11 cellular contexts compared by ENCODE assay signal in the genomic region with DNA sequence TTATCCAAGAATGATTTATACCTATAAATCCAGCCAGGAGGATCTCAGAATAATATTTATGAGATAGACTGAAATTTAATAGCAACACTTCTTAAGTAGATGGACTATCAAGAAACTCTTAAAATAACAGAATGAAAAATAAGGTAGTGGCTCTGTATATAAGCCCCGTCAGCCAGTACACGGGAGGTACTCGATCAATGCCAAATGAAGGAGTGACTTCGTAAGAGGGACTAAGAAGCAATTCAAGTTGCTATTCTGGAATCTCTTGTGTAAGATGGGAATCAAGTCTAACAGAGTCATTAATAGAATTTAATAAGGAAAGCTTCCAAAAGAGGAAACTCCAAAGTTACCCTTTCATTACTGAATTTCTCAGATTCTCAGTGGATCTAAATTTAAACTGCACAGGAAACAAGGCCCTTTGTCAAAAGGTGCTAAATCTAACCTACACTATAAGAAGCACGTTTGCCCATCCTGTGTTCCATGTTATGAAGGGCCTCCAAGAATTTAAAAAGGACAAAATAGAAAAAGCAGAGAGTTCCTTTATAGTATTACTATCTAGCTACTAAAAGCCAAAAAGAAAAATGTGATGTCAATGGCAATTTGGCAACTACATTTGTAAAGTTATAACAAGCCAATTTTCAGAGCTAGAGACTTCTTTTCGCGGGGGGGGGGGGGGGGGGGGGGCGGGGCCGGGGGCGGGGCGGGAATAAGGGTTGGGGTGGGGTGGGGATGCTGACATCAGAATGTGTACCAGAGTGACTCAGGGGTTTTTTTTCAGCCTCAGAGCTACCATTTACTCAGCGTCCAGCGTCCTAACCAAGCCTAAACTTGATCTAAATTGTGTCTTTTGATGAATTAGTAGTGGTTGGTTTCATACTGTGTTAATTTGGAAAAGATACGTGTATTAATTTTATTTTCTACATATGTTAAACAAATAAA.
DNase-seq lines count a peak whose midpoint lies in the region; ATAC-seq, FAIRE-seq and TF ChIP-seq lines count a peak whose summit lies in the region.
"Had no signal": no experiment of that assay in that cellular context is flagged by ENCODE, and none has a peak within 500 bp of the region (broad histone marks: within the 10 kb centered on the region; RNA-seq: fewer than 3 reads in every experiment).

No MANE protein-coding gene starts in this region.

- intact Hi-C loops in activated T-helper 2 cell treated with anti-CD3 and anti-CD28 coated beads, Interferon-gamma antibody, Interleukin-2, Interleukin-4, amounts not matched to agents 10 μg/mL and 5 μg/mL and 100 μg/mL, durations not matched to agents 14 hours and 24 hours and 36 hours (cut with micrococcal nuclease) = loop anchor here (5.0 kb wide), 1 partner anchor 33 kb away; no protein-coding TSS in a partner anchor
- intact Hi-C loops in right cardiac atrium (cut with DNase I) = no loop called here

- WGBS in right cardiac atrium = 27% methylated on average over 12 of the region's 14 CpGs

- H3K27me3 ChIP-seq in right cardiac atrium (ENCODE audit: control insufficient read depth, insufficient read depth) = no peaks in the 10 kb centered on the region
- H3K27me3 ChIP-seq: neutrophil had no signal

- no peak overlapping the region for H3K27ac ChIP-seq in right cardiac atrium (ENCODE audit: low read length)
- H3K27ac ChIP-seq: neutrophil had no signal

- no peak overlapping the region for H3K4me3 Mint-ChIP-seq in activated T-helper 2 cell treated with anti-CD3 and anti-CD28 coated beads, Interferon-gamma antibody, Interleukin-2, Interleukin-4, amounts not matched to agents 10 μg/mL and 5 μg/mL and 100 μg/mL, durations not matched to agents 14 hours and 24 hours and 36 hours (ENCODE audit: low read depth)
- H3K4me3 Mint-ChIP-seq: H9 had no signal

- peak overlapping the region; percentile 32 for H3K27ac Mint-ChIP-seq in activated T-helper 2 cell treated with anti-CD3 and anti-CD28 coated beads, Interferon-gamma antibody, Interleukin-2, Interleukin-4, amounts not matched to agents 10 μg/mL and 5 μg/mL and 100 μg/mL, durations not matched to agents 14 hours and 24 hours and 36 hours
- H3K27ac Mint-ChIP-seq: H9 had no signal

- peaks cover 7% of the 10 kb centered on the region for H3K4me1 ChIP-seq in right cardiac atrium (ENCODE audit: control insufficient read depth, insufficient read depth, low read length)

- H3K4me3 ChIP-seq in right cardiac atrium (ENCODE audit: low read length) = no peak overlapping the region

- H3K27me3 Mint-ChIP-seq in activated T-helper 2 cell treated with anti-CD3 and anti-CD28 coated beads, Interferon-gamma antibody, Interleukin-2, Interleukin-4, amounts not matched to agents 10 μg/mL and 5 μg/mL and 100 μg/mL, durations not matched to agents 14 hours and 24 hours and 36 hours (ENCODE audit: low read depth) = no peaks in the 10 kb centered on the region

- ATAC-seq in right cardiac atrium (peak; percentile 63 to 70), GM21381 (IDR thresholded peaks at IDR 0.05; ENCODE audit: unreplicated experiment) (no peak)

- peaks cover 53% of the 10 kb centered on the region for H3K36me3 Mint-ChIP-seq in activated T-helper 2 cell treated with anti-CD3 and anti-CD28 coated beads, Interferon-gamma antibody, Interleukin-2, Interleukin-4, amounts not matched to agents 10 μg/mL and 5 μg/mL and 100 μg/mL, durations not matched to agents 14 hours and 24 hours and 36 hours (ENCODE audit: low read depth)

- H3K9me3 ChIP-seq in right cardiac atrium (ENCODE audit: control insufficient read depth, low read length) = no peaks in the 10 kb centered on the region
- H3K9me3 ChIP-seq: neutrophil had no signal

- in situ Hi-C loops in ACHN (cut with HindIII; ENCODE audit: low pct_ligation_motif_present, low pct_unique_long_range_greater_than_20kb, low sequenced_read_pairs) = no loop called here
- in situ Hi-C loops in G401 (cut with HindIII; ENCODE audit: low sequenced_read_pairs) = no loop called here

- peak; percentile 61 for FAIRE-seq in GM12892 (lab: Jason Lieb, UNC)
- FAIRE-seq: G401.6 had no signal

- H3K4me1 Mint-ChIP-seq in activated T-helper 2 cell treated with anti-CD3 and anti-CD28 coated beads, Interferon-gamma antibody, Interleukin-2, Interleukin-4, amounts not matched to agents 10 μg/mL and 5 μg/mL and 100 μg/mL, durations not matched to agents 14 hours and 24 hours and 36 hours (ENCODE audit: low read depth) = peaks cover 60% of the 10 kb centered on the region
- H3K4me1 Mint-ChIP-seq: H9 had no signal

- DNase-seq in ACHN (peak; percentile 46), GM12892 (ENCODE audit: insufficient read length) (no peak), right cardiac atrium (no peak), NAMALWA (ENCODE audit: low spot score) (no peak), Ammon's horn (ENCODE audit: low spot score) (no peak), G401 (ENCODE audit: low spot score) (no peak)
- DNase-seq in activated T-helper 2 cell treated with anti-CD3 and anti-CD28 coated beads, Interferon-gamma antibody, Interleukin-2, Interleukin-4, amounts not matched to agents 10 μg/mL and 5 μg/mL and 100 μg/mL, durations not matched to agents 14 hours and 24 hours and 36 hours (ENCODE audit: low spot score) = no peak
- DNase-seq: H9 had no signal

- TF ChIP-seq POLR2A in GM12892 (IDR thresholded peaks at IDR 0.05; ENCODE audit: low read depth, low read length) = no peak

- H3K9me3 Mint-ChIP-seq in activated T-helper 2 cell treated with anti-CD3 and anti-CD28 coated beads, Interferon-gamma antibody, Interleukin-2, Interleukin-4, amounts not matched to agents 10 μg/mL and 5 μg/mL and 100 μg/mL, durations not matched to agents 14 hours and 24 hours and 36 hours = peaks cover 7% of the 10 kb centered on the region
- H3K9me3 Mint-ChIP-seq: H9 had no signal
